In the genomic region with DNA sequence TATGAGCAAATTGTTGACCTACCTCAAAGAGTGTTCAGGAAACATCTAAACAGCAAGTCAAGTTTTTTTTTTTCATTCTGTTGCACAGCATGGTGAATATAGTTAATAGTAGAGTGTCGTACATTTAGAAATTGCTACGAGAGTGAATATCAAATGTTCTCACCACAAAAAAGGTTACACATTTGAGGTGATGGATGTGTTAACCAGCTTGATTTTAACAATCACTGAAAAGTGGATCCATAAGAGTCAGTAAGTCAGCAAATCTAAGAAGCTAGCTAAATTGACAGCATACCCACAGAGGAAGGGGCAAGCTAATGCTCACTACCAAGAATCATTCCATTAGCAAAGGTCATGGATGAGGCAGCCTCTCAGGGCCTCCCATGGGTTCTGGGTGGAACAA, we compare ENCODE assay signal across 7 cellular contexts.
"Had no signal": no experiment of that assay in that cellular context is flagged by ENCODE, and none has a peak within 500 bp of the region (broad histone marks: within the 10 kb centered on the region; RNA-seq: fewer than 3 reads in every experiment).

No MANE protein-coding gene starts in this region.

- H3K9me3 Mint-ChIP-seq: H9 had no signal

- ATAC-seq: HepG2, K562 had no signal

- H3K27ac ChIP-seq: GM23248, HL-60 had no signal

- H3K27ac Mint-ChIP-seq: H9 had no signal

- H3K4me3 Mint-ChIP-seq: H9 had no signal

- H3K4me3 ChIP-seq: GM23248, K562 had no signal

- DNase-seq: GM23248, H9, HCEC 1CT, KG1 had no signal

- H3K9ac ChIP-seq: GM23248 had no signal

- H3K4me1 Mint-ChIP-seq: H9 had no signal

- H2AFZ ChIP-seq: GM23248 had no signal
